ENCODE assay signal across 1 cellular context in genomic region chr2:48343571-48344440, GRCh38.
TF ChIP-seq lines count a peak whose summit lies in the region.

No MANE protein-coding gene starts in this region.

TF ChIP-seq in HepG2, 621 proteins besides CTCF, POLR2A, EP300 and RAD21 (continued from another document and continues in another):
- TF ChIP-seq HIC2 (CRISPR knock-in tag; IDR thresholded peaks at IDR 0.05; ENCODE audit: low read depth) (no peak), ZNF318 (CRISPR knock-in tag; IDR thresholded peaks at IDR 0.05) (no peak), NR3C1 (CRISPR knock-in tag; IDR thresholded peaks at IDR 0.05) (no peak), ZBTB42 (CRISPR knock-in tag; IDR thresholded peaks at IDR 0.05) (no peak), PRDM15 (CRISPR knock-in tag; IDR thresholded peaks at IDR 0.05) (peak; percentile 88), AKAP8 (CRISPR knock-in tag; IDR thresholded peaks at IDR 0.05) (no peak), ZKSCAN1 (IDR thresholded peaks at IDR 0.05; ENCODE audit: low read length) (no peak), ZNF616 (CRISPR knock-in tag; IDR thresholded peaks at IDR 0.05; ENCODE audit: low read depth) (no peak), NKX3-1 (CRISPR knock-in tag; IDR thresholded peaks at IDR 0.05) (no peak), TFDP1 (CRISPR knock-in tag; IDR thresholded peaks at IDR 0.05; ENCODE audit: borderline replicate concordance) (no peak), KAT7 (CRISPR knock-in tag; IDR thresholded peaks at IDR 0.05; ENCODE audit: borderline replicate concordance) (no peak), ZBTB2 (CRISPR knock-in tag; IDR thresholded peaks at IDR 0.05; ENCODE audit: low read depth) (no peak), NCOA1 (CRISPR knock-in tag; IDR thresholded peaks at IDR 0.05) (no peak), ZFP1 (CRISPR knock-in tag; IDR thresholded peaks at IDR 0.05) (no peak), NCOA2 (CRISPR knock-in tag; IDR thresholded peaks at IDR 0.05) (peak; percentile 53; the same call in 1 of the 2 replicates), ZNF382 (CRISPR knock-in tag; IDR thresholded peaks at IDR 0.05; ENCODE audit: borderline replicate concordance) (no peak), POLR2G (IDR thresholded peaks at IDR 0.05; ENCODE audit: low read depth, low read length) (no peak), ZNF879 (CRISPR knock-in tag; IDR thresholded peaks at IDR 0.05) (no peak), ARHGAP35 (CRISPR knock-in tag; IDR thresholded peaks at IDR 0.05; ENCODE audit: borderline replicate concordance) (no peak), ZNF747 (CRISPR knock-in tag; IDR thresholded peaks at IDR 0.05; ENCODE audit: borderline replicate concordance) (no peak), ZNF839 (CRISPR knock-in tag; IDR thresholded peaks at IDR 0.05; ENCODE audit: borderline replicate concordance) (no peak)
- TF ChIP-seq, protein P1, sequence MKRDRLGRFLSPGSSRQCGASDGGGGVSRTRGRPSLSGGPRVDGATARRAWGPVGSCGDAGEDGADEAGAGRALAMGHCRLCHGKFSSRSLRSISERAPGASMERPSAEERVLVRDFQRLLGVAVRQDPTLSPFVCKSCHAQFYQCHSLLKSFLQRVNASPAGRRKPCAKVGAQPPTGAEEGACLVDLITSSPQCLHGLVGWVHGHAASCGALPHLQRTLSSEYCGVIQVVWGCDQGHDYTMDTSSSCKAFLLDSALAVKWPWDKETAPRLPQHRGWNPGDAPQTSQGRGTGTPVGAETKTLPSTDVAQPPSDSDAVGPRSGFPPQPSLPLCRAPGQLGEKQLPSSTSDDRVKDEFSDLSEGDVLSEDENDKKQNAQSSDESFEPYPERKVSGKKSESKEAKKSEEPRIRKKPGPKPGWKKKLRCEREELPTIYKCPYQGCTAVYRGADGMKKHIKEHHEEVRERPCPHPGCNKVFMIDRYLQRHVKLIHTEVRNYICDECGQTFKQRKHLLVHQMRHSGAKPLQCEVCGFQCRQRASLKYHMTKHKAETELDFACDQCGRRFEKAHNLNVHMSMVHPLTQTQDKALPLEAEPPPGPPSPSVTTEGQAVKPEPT (CRISPR knock-in tag; IDR thresholded peaks at IDR 0.05; ENCODE audit: low read depth) = no peak
- TF ChIP-seq, protein P2, sequence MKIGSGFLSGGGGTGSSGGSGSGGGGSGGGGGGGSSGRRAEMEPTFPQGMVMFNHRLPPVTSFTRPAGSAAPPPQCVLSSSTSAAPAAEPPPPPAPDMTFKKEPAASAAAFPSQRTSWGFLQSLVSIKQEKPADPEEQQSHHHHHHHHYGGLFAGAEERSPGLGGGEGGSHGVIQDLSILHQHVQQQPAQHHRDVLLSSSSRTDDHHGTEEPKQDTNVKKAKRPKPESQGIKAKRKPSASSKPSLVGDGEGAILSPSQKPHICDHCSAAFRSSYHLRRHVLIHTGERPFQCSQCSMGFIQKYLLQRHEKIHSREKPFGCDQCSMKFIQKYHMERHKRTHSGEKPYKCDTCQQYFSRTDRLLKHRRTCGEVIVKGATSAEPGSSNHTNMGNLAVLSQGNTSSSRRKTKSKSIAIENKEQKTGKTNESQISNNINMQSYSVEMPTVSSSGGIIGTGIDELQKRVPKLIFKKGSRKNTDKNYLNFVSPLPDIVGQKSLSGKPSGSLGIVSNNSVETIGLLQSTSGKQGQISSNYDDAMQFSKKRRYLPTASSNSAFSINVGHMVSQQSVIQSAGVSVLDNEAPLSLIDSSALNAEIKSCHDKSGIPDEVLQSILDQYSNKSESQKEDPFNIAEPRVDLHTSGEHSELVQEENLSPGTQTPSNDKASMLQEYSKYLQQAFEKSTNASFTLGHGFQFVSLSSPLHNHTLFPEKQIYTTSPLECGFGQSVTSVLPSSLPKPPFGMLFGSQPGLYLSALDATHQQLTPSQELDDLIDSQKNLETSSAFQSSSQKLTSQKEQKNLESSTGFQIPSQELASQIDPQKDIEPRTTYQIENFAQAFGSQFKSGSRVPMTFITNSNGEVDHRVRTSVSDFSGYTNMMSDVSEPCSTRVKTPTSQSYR (CRISPR knock-in tag; IDR thresholded peaks at IDR 0.05; ENCODE audit: borderline replicate concordance) = no peak; the same call in 1 of the 2 replicates
- TF ChIP-seq, protein P3, sequence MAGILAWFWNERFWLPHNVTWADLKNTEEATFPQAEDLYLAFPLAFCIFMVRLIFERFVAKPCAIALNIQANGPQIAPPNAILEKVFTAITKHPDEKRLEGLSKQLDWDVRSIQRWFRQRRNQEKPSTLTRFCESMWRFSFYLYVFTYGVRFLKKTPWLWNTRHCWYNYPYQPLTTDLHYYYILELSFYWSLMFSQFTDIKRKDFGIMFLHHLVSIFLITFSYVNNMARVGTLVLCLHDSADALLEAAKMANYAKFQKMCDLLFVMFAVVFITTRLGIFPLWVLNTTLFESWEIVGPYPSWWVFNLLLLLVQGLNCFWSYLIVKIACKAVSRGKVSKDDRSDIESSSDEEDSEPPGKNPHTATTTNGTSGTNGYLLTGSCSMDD (CRISPR knock-in tag; IDR thresholded peaks at IDR 0.05) = no peak
- TF ChIP-seq, protein P4, sequence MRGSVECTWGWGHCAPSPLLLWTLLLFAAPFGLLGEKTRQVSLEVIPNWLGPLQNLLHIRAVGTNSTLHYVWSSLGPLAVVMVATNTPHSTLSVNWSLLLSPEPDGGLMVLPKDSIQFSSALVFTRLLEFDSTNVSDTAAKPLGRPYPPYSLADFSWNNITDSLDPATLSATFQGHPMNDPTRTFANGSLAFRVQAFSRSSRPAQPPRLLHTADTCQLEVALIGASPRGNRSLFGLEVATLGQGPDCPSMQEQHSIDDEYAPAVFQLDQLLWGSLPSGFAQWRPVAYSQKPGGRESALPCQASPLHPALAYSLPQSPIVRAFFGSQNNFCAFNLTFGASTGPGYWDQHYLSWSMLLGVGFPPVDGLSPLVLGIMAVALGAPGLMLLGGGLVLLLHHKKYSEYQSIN (CRISPR knock-in tag; IDR thresholded peaks at IDR 0.05; ENCODE audit: borderline replicate concordance) = no peak
